ENCODE assay signal across 26 cellular contexts in the genomic region with DNA sequence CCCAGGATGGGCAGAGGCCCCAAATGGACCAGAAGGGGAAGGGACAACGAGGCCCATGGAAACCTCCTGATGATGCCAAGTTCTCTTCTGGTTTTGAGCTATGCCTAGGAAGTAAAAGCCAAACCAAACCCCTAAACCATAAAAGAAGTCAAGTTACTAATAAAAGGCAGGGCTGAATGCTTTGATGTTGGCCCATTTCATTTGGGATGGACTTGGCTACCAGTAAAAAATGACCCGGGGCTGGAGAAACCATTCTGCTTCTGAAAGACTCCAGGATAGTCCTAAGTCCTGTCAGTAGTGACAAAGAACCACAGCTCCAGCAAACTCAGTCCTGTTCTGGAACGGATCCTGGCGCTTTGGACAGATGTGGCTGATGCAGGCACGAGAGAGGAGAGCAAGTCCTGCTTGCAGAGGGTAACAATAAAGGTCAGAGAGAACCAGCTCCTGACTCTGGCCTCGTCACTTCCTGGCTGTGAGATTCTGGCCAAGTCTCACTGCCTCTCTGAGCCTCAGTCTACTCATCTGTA.
"Had no signal": no experiment of that assay in that cellular context is flagged by ENCODE, and none has a peak within 500 bp of the region (broad histone marks: within the 10 kb centered on the region; RNA-seq: fewer than 3 reads in every experiment).

No MANE protein-coding gene starts in this region.

- H3K9me3 Mint-ChIP-seq: activated B cell treated with CpG ODN at 0.5 μM for 24 hours; activated CD4-positive, alpha-beta memory T cell treated with anti-CD3 and anti-CD28 coated beads for 36 hours; activated CD4-positive, alpha-beta T cell treated with anti-CD3 and anti-CD28 coated beads, Interleukin-2, amount 10 ng/mL, durations not matched to agents 7 days and 5 days; activated naive CD4-positive, alpha-beta T cell treated with anti-CD3 and anti-CD28 coated beads, Interleukin-2, amount 10 ng/mL, durations not matched to agents 7 days and 5 days; activated naive CD8-positive, alpha-beta T cell treated with anti-CD3 and anti-CD28 coated beads for 36 hours; activated T-helper 2 cell treated with anti-CD3 and anti-CD28 coated beads, Interferon-gamma antibody, Interleukin-2, Interleukin-4, amounts not matched to agents 10 μg/mL and 5 μg/mL and 100 μg/mL, durations not matched to agents 14 hours and 24 hours and 36 hours; T-helper 1 cell treated with Interleukin-12 subunit alpha and Interleukin-12 subunit beta and Interleukin-4 antibody, amounts not matched to agents 30 μg/mL and 1 μg/mL, for 36 hours had no signal

- H3K27me3 Mint-ChIP-seq: activated B cell treated with CpG ODN at 0.5 μM for 24 hours; activated CD4-positive, alpha-beta memory T cell treated with anti-CD3 and anti-CD28 coated beads for 36 hours; activated CD4-positive, alpha-beta T cell treated with anti-CD3 and anti-CD28 coated beads, Interleukin-2, amount 10 ng/mL, durations not matched to agents 7 days and 5 days; activated naive CD8-positive, alpha-beta T cell treated with anti-CD3 and anti-CD28 coated beads for 36 hours had no signal

- H3K27me3 ChIP-seq: Peyer's patch, SJCRH30 had no signal

- H3K4me3 ChIP-seq: Peyer's patch, SJCRH30 had no signal

- H3K4me2 ChIP-seq: KMS-11, SK-N-SH had no signal

- H3K9ac ChIP-seq: KMS-11, SK-N-SH had no signal

- DNase-seq: activated B cell treated with CpG ODN at 0.5 μM for 24 hours; activated CD4-positive, alpha-beta memory T cell treated with anti-CD3 and anti-CD28 coated beads for 36 hours; activated CD4-positive, alpha-beta T cell treated with anti-CD3 and anti-CD28 coated beads for 1 hour; activated CD4-positive, alpha-beta T cell treated with anti-CD3 and anti-CD28 coated beads, Interleukin-2, amount 10 ng/mL, durations not matched to agents 7 days and 5 days; activated CD8-positive, alpha-beta memory T cell treated with anti-CD3 and anti-CD28 coated beads for 24 hours; activated gamma-delta T cell treated with Interleukin-2 at 50 U/mL for 16 hours; activated naive CD4-positive, alpha-beta T cell treated with anti-CD3 and anti-CD28 coated beads, Interleukin-2, amount 10 ng/mL, durations not matched to agents 7 days and 5 days; activated naive CD8-positive, alpha-beta T cell treated with anti-CD3 and anti-CD28 coated beads for 36 hours; activated T-cell treated with anti-CD3 and anti-CD28 coated beads, Interleukin-2, amount 50 U/mL, for 48 hours; NCI-H1092; NCI-H1417; NCI-H1930; NCI-H2107; NCI-H345; NCI-H510A; NCI-H526 treated with DMSO at 0.1 percent for 48 hours; NCI-H82; Peyer's patch; Right ventricle myocardium superior; SJCRH30; SK-N-SH; SW 1271 had no signal

- H3K36me3 Mint-ChIP-seq: activated CD4-positive, alpha-beta memory T cell treated with anti-CD3 and anti-CD28 coated beads for 36 hours; activated naive CD4-positive, alpha-beta T cell treated with anti-CD3 and anti-CD28 coated beads, Interleukin-2, amount 10 ng/mL, durations not matched to agents 7 days and 5 days; activated naive CD8-positive, alpha-beta T cell treated with anti-CD3 and anti-CD28 coated beads for 36 hours had no signal

- H3K4me1 Mint-ChIP-seq: activated B cell treated with CpG ODN at 0.5 μM for 24 hours; activated CD4-positive, alpha-beta T cell treated with anti-CD3 and anti-CD28 coated beads, Interleukin-2, amount 10 ng/mL, durations not matched to agents 7 days and 5 days; activated naive CD4-positive, alpha-beta T cell treated with anti-CD3 and anti-CD28 coated beads, Interleukin-2, amount 10 ng/mL, durations not matched to agents 7 days and 5 days; activated naive CD8-positive, alpha-beta T cell treated with anti-CD3 and anti-CD28 coated beads for 36 hours had no signal

- H3K27ac Mint-ChIP-seq: activated B cell treated with CpG ODN at 0.5 μM for 24 hours; activated CD4-positive, alpha-beta memory T cell treated with anti-CD3 and anti-CD28 coated beads for 36 hours; activated CD4-positive, alpha-beta T cell treated with anti-CD3 and anti-CD28 coated beads, Interleukin-2, amount 10 ng/mL, durations not matched to agents 7 days and 5 days; activated naive CD4-positive, alpha-beta T cell treated with anti-CD3 and anti-CD28 coated beads, Interleukin-2, amount 10 ng/mL, durations not matched to agents 7 days and 5 days; activated naive CD8-positive, alpha-beta T cell treated with anti-CD3 and anti-CD28 coated beads for 36 hours; activated T-helper 2 cell treated with anti-CD3 and anti-CD28 coated beads, Interferon-gamma antibody, Interleukin-2, Interleukin-4, amounts not matched to agents 10 μg/mL and 5 μg/mL and 100 μg/mL, durations not matched to agents 14 hours and 24 hours and 36 hours; T-helper 1 cell treated with Interleukin-12 subunit alpha and Interleukin-12 subunit beta and Interleukin-4 antibody, amounts not matched to agents 30 μg/mL and 1 μg/mL, for 36 hours had no signal

- H3K4me1 ChIP-seq: SJCRH30 had no signal

- H3K27ac ChIP-seq: KMS-11, Peyer's patch, RWPE1, SJCRH30 had no signal

- H3K4me3 Mint-ChIP-seq: activated B cell treated with CpG ODN at 0.5 μM for 24 hours; activated CD4-positive, alpha-beta memory T cell treated with anti-CD3 and anti-CD28 coated beads for 36 hours; activated CD4-positive, alpha-beta T cell treated with anti-CD3 and anti-CD28 coated beads, Interleukin-2, amount 10 ng/mL, durations not matched to agents 7 days and 5 days; activated naive CD4-positive, alpha-beta T cell treated with anti-CD3 and anti-CD28 coated beads, Interleukin-2, amount 10 ng/mL, durations not matched to agents 7 days and 5 days; activated naive CD8-positive, alpha-beta T cell treated with anti-CD3 and anti-CD28 coated beads for 36 hours; T-helper 1 cell treated with Interleukin-12 subunit alpha and Interleukin-12 subunit beta and Interleukin-4 antibody, amounts not matched to agents 30 μg/mL and 1 μg/mL, for 36 hours had no signal

- H3K9me3 ChIP-seq: Peyer's patch, SJCRH30, SK-N-SH had no signal
